1 cellular context compared by ENCODE assay signal in genomic region chr16:807345-808251, GRCh38.
A peak's percentile ranks its signal among the peaks of the same experiment; 100 is the strongest.
TF ChIP-seq lines count a peak whose summit lies in the region.

No MANE protein-coding gene starts in this region.

TF ChIP-seq in K562, 482 proteins besides CTCF, POLR2A, EP300 and RAD21 (continued from another document and continues in another):
- peak; percentile 98 for TF ChIP-seq CREM (IDR thresholded peaks at IDR 0.05; ENCODE audit: low read depth)
- peak; percentile 65 for TF ChIP-seq RBM22 (IDR thresholded peaks at IDR 0.05; ENCODE audit: low read depth, low read length, poor library complexity, severe bottlenecking)
- TF ChIP-seq ZNF655 (CRISPR knock-in tag; IDR thresholded peaks at IDR 0.05): no peak
- peak; percentile 90 for TF ChIP-seq NCOA6 (IDR thresholded peaks at IDR 0.05)
- no peak for TF ChIP-seq E4F1 (CRISPR knock-in tag; IDR thresholded peaks at IDR 0.05; ENCODE audit: borderline replicate concordance)
- TF ChIP-seq BRD4 (IDR thresholded peaks at IDR 0.05): 0 out of 2 replicates have a peak, but pooled peaks have one; percentile 26
- peak in 1 of 2 experiments; percentile 18; a peak in 2 of 4 replicates for TF ChIP-seq SRF (CRISPR knock-in tag; IDR thresholded peaks at IDR 0.05)
- peak; percentile 51 for TF ChIP-seq VEZF1 (CRISPR knock-in tag; IDR thresholded peaks at IDR 0.05)
- peak; percentile 83 for TF ChIP-seq PBX2 (CRISPR knock-in tag; IDR thresholded peaks at IDR 0.05; ENCODE audit: low read depth)
- peak; percentile 92 for TF ChIP-seq PBX2 (tag; conservative IDR thresholded peaks at IDR 0.05; ENCODE audit: low read depth)
- peak; percentile 90 for TF ChIP-seq ETS1 (conservative IDR thresholded peaks at IDR 0.05; ENCODE audit: control insufficient read depth, low read depth, low read length)
- peak; percentile 39; the same call in 1 of the 2 replicates for TF ChIP-seq USF1 (CRISPR knock-in tag; IDR thresholded peaks at IDR 0.05)
- TF ChIP-seq NFE2 (IDR thresholded peaks at IDR 0.05; ENCODE audit: low read depth): peak; percentile 13; the same call in 1 of the 2 replicates
- no peak for TF ChIP-seq RBM39 (optimal IDR thresholded peaks at IDR 0.05; ENCODE audit: low read depth, low read length)
- peak; percentile 62; the same call in 1 of the 2 replicates for TF ChIP-seq GATAD2B (IDR thresholded peaks at IDR 0.05; ENCODE audit: borderline replicate concordance)
- peak; percentile 91 for TF ChIP-seq E2F1 (CRISPR knock-in tag; IDR thresholded peaks at IDR 0.05)
- peak; percentile 62 for TF ChIP-seq LCOR (CRISPR knock-in tag; IDR thresholded peaks at IDR 0.05)
- no peak for TF ChIP-seq FOXM1 (IDR thresholded peaks at IDR 0.05; ENCODE audit: low read depth)
- TF ChIP-seq FOXM1 (CRISPR knock-in tag; IDR thresholded peaks at IDR 0.05; ENCODE audit: low read depth): 0 out of 2 replicates have a peak, but pooled peaks have one; percentile 79
- no peak for TF ChIP-seq HINFP (tag; conservative IDR thresholded peaks at IDR 0.05; ENCODE audit: low read depth)
- TF ChIP-seq MEIS2 (IDR thresholded peaks at IDR 0.05; ENCODE audit: partially characterized antibody): peak; percentile 98
- peak; percentile 89 for TF ChIP-seq PCBP1 (IDR thresholded peaks at IDR 0.05; ENCODE audit: low read depth, low read length, poor library complexity, severe bottlenecking)
- TF ChIP-seq ZBTB7A (IDR thresholded peaks at IDR 0.05; ENCODE audit: borderline replicate concordance, control insufficient read depth, low read depth, low read length): peak; percentile 60
- TF ChIP-seq ZC3H4 (CRISPR knock-in tag; IDR thresholded peaks at IDR 0.05; ENCODE audit: borderline replicate concordance): peak; percentile 25; the same call in 1 of the 2 replicates
- peak; percentile 53; the same call in 1 of the 2 replicates for TF ChIP-seq THAP12 (CRISPR knock-in tag; IDR thresholded peaks at IDR 0.05)
- no peak for TF ChIP-seq ZNF280B (CRISPR knock-in tag; IDR thresholded peaks at IDR 0.05)
- TF ChIP-seq TGIF2 (CRISPR knock-in tag; IDR thresholded peaks at IDR 0.05): peak; percentile 87; the same call in 1 of the 2 replicates
- 0 out of 4 replicates have a peak, but pooled peaks of 1 of the 2 experiments have one; percentile 3 for TF ChIP-seq RCOR1 (IDR thresholded peaks at IDR 0.05; ENCODE audit: borderline replicate concordance in 1 of 2, low read depth in 2 of 2, low read length in 2 of 2)
- peak; percentile 99 for TF ChIP-seq RBFOX2 (IDR thresholded peaks at IDR 0.05; ENCODE audit: low read depth, low read length)
- peak; percentile 96 for TF ChIP-seq E2F8 (IDR thresholded peaks at IDR 0.05; ENCODE audit: low read depth, partially characterized antibody)
- TF ChIP-seq E2F6 (IDR thresholded peaks at IDR 0.05; ENCODE audit: borderline replicate concordance in 1 of 2, extremely low read depth in 1 of 2, insufficient read depth in 1 of 2, insufficient read length in 1 of 2, low read depth in 1 of 2, low read length in 1 of 2, poor library complexity in 1 of 2, severe bottlenecking in 1 of 2): peak; percentile 78 to 80
- TF ChIP-seq U2AF1 (optimal IDR thresholded peaks at IDR 0.05; ENCODE audit: low read depth, low read length): peak; percentile 30
